ENCODE assay signal across 16 cellular contexts in the genomic region with DNA sequence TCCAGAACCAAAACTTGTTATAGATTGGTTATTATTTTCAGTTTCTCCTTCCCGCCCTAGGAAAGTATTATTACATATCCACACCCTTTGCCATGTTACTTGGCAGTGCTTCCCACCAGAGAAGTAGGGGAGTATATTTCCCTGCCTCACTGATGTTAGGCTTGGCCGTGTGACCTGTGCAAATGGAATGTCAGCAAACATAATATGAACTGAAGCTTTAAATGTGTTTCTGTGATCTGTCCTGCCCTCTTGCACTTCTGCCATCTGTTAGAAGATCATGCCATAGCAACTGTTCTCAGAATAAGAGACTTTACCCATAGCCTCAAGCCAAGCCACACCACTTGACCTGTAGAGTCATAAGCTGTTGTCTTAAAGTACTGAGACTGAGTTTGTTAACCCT. TPM values are rescaled to one million over a fixed set of nuclear protein-coding genes. Genes with fewer than 3 reads are reported as not detected.
A peak's percentile ranks its signal among the peaks of the same experiment; 100 is the strongest.
DNase-seq lines count a peak whose midpoint lies in the region; ATAC-seq and TF ChIP-seq lines count a peak whose summit lies in the region.
"Had no signal": no experiment of that assay in that cellular context is flagged by ENCODE, and none has a peak within 500 bp of the region (broad histone marks: within the 10 kb centered on the region; RNA-seq: fewer than 3 reads in every experiment).

No MANE protein-coding gene starts in this region.

- no peak for ATAC-seq in activated naive CD8-positive, alpha-beta T cell treated with anti-CD3 and anti-CD28 coated beads, Interleukin-2, amount 50 U/mL, for 24 hours
- ATAC-seq in stimulated activated naive B cell treated with anti-CD40 and anti-IgM and Interleukin-4, amounts not matched to agents 10 μg/mL and 1 μg/mL and 100 μg/mL, for 72 hours (replicated peaks), result no peak
- ATAC-seq: left ventricle myocardium superior had no signal

- peaks cover 6% of the 10 kb centered on the region for H3K36me3 Mint-ChIP-seq in activated naive CD8-positive, alpha-beta T cell treated with anti-CD3 and anti-CD28 coated beads, Interleukin-2, amount 50 U/mL, for 24 hours (ENCODE audit: low read depth)
- peaks cover 0 to 4% of the 10 kb centered on the region in 2 donors for H3K36me3 Mint-ChIP-seq in CD4-positive, alpha-beta memory T cell
- peaks cover 0 to 2% of the 10 kb centered on the region in 2 donors for H3K36me3 Mint-ChIP-seq in stimulated activated naive B cell treated with anti-CD40 and anti-IgM and Interleukin-4, amounts not matched to agents 10 μg/mL and 1 μg/mL and 100 μg/mL, for 72 hours

- no peaks in the 10 kb centered on the region for H3K27me3 ChIP-seq in osteoblast (ENCODE audit: insufficient read depth, low read length)
- H3K27me3 ChIP-seq in CD4-positive, alpha-beta memory T cell (ENCODE audit: insufficient read depth, low read length), result no peaks in the 10 kb centered on the region
- H3K27me3 ChIP-seq: SJCRH30 had no signal

- TF ChIP-seq CTCF in osteoblast (IDR thresholded peaks at IDR 0.05; ENCODE audit: extremely low read depth, low read depth, low read length), result no peak

- H3K27me3 Mint-ChIP-seq in activated naive CD8-positive, alpha-beta T cell treated with anti-CD3 and anti-CD28 coated beads, Interleukin-2, amount 50 U/mL, for 24 hours, result no peaks in the 10 kb centered on the region
- no peaks in the 10 kb centered on the region for H3K27me3 Mint-ChIP-seq in CD4-positive, alpha-beta memory T cell
- H3K27me3 Mint-ChIP-seq in stimulated activated naive B cell treated with anti-CD40 and anti-IgM and Interleukin-4, amounts not matched to agents 10 μg/mL and 1 μg/mL and 100 μg/mL, for 72 hours, result no peaks in the 10 kb centered on the region
- H3K27me3 Mint-ChIP-seq: activated naive CD4-positive, alpha-beta T cell treated with anti-CD3 and anti-CD28 coated beads, Interleukin-2, amount 50 U/mL, for 24 hours had no signal

- DNase-seq in ELR (ENCODE audit: low read depth) (peak; percentile 73), NCI-H226 (peak; percentile 79), epithelial cell of prostate (ENCODE audit: low read depth, low spot score) (peak; percentile 26), osteoblast (ENCODE audit: insufficient read length, low spot score, missing footprints) (peak; percentile 29), NCI-H2029 (lab: John Stamatoyannopoulos, UW) (no peak)
- no peak for DNase-seq in activated naive CD8-positive, alpha-beta T cell treated with anti-CD3 and anti-CD28 coated beads, Interleukin-2, amount 50 U/mL, for 24 hours
- no peak for DNase-seq in CD4-positive, alpha-beta memory T cell
- DNase-seq in stimulated activated naive B cell treated with anti-CD40 and anti-IgM and Interleukin-4, amounts not matched to agents 10 μg/mL and 1 μg/mL and 100 μg/mL, for 72 hours, result no peak
- DNase-seq: Caco-2, dermis blood vessel endothelial cell, left ventricle myocardium superior, NCI-H526 treated with DMSO at 0.1 percent for 48 hours, nephron progenitor cell, SJCRH30 had no signal

- no peak overlapping the region for H2AFZ ChIP-seq in osteoblast (ENCODE audit: low read length)

- H3K9me3 ChIP-seq in osteoblast (ENCODE audit: low read depth, low read length), result no peaks in the 10 kb centered on the region
- H3K9me3 ChIP-seq in CD4-positive, alpha-beta memory T cell (ENCODE audit: control insufficient read depth in 1 of 2, low read length in 2 of 2), result no peaks in the 10 kb centered on the region
- H3K9me3 ChIP-seq: Caco-2, SJCRH30 had no signal

- CTCF ChIA-PET in CD4-positive, alpha-beta memory T cell (lab: Charles Lee; ENCODE audit: partially characterized antibody), result interaction anchor here (1.8 kb wide), 1 partner anchor 453 kb away, joined by 5 read pairs; no protein-coding TSS in a partner anchor

- peaks cover 27% of the 10 kb centered on the region for H3K4me1 ChIP-seq in osteoblast (ENCODE audit: insufficient read depth, low read length)
- H3K4me1 ChIP-seq in CD4-positive, alpha-beta memory T cell (ENCODE audit: insufficient read depth, low read length), result no peaks in the 10 kb centered on the region
- H3K4me1 ChIP-seq: Caco-2, SJCRH30 had no signal

- peak overlapping the region; percentile 14 for H3K4me2 ChIP-seq in osteoblast (ENCODE audit: insufficient read depth, low read length)

- H3K9me3 Mint-ChIP-seq in activated naive CD8-positive, alpha-beta T cell treated with anti-CD3 and anti-CD28 coated beads, Interleukin-2, amount 50 U/mL, for 24 hours, result no peaks in the 10 kb centered on the region
- peaks cover 0 to 2% (median 0%) of the 10 kb centered on the region in 8 donors for H3K9me3 Mint-ChIP-seq in CD4-positive, alpha-beta memory T cell
- H3K9me3 Mint-ChIP-seq in stimulated activated naive B cell treated with anti-CD40 and anti-IgM and Interleukin-4, amounts not matched to agents 10 μg/mL and 1 μg/mL and 100 μg/mL, for 72 hours, result no peaks in the 10 kb centered on the region
- H3K9me3 Mint-ChIP-seq: activated naive CD4-positive, alpha-beta T cell treated with anti-CD3 and anti-CD28 coated beads, Interleukin-2, amount 50 U/mL, for 24 hours; nephron progenitor cell had no signal

- H3K4me3 Mint-ChIP-seq in activated naive CD8-positive, alpha-beta T cell treated with anti-CD3 and anti-CD28 coated beads, Interleukin-2, amount 50 U/mL, for 24 hours, result no peak overlapping the region
- H3K4me3 Mint-ChIP-seq in CD4-positive, alpha-beta memory T cell, result no peak overlapping the region
- H3K4me3 Mint-ChIP-seq in stimulated activated naive B cell treated with anti-CD40 and anti-IgM and Interleukin-4, amounts not matched to agents 10 μg/mL and 1 μg/mL and 100 μg/mL, for 72 hours, result no peak overlapping the region
- H3K4me3 Mint-ChIP-seq: activated naive CD4-positive, alpha-beta T cell treated with anti-CD3 and anti-CD28 coated beads, Interleukin-2, amount 50 U/mL, for 24 hours; nephron progenitor cell had no signal

- H3K4me3 ChIP-seq in osteoblast (ENCODE audit: insufficient read depth, low read length), result no peak overlapping the region
- H3K4me3 ChIP-seq in CD4-positive, alpha-beta memory T cell (ENCODE audit: low read length in 2 of 2), result no peak overlapping the region
- H3K4me3 ChIP-seq: SJCRH30 had no signal

- H3K4me1 Mint-ChIP-seq in activated naive CD8-positive, alpha-beta T cell treated with anti-CD3 and anti-CD28 coated beads, Interleukin-2, amount 50 U/mL, for 24 hours, result no peaks in the 10 kb centered on the region
- no peaks in the 10 kb centered on the region for H3K4me1 Mint-ChIP-seq in CD4-positive, alpha-beta memory T cell
- no peaks in the 10 kb centered on the region for H3K4me1 Mint-ChIP-seq in stimulated activated naive B cell treated with anti-CD40 and anti-IgM and Interleukin-4, amounts not matched to agents 10 μg/mL and 1 μg/mL and 100 μg/mL, for 72 hours
- H3K4me1 Mint-ChIP-seq: activated naive CD4-positive, alpha-beta T cell treated with anti-CD3 and anti-CD28 coated beads, Interleukin-2, amount 50 U/mL, for 24 hours; nephron progenitor cell had no signal

- no peak overlapping the region for H3K27ac Mint-ChIP-seq in activated naive CD8-positive, alpha-beta T cell treated with anti-CD3 and anti-CD28 coated beads, Interleukin-2, amount 50 U/mL, for 24 hours
- no peak overlapping the region for H3K27ac Mint-ChIP-seq in CD4-positive, alpha-beta memory T cell
- H3K27ac Mint-ChIP-seq in stimulated activated naive B cell treated with anti-CD40 and anti-IgM and Interleukin-4, amounts not matched to agents 10 μg/mL and 1 μg/mL and 100 μg/mL, for 72 hours, result no peak overlapping the region
- H3K27ac Mint-ChIP-seq: activated naive CD4-positive, alpha-beta T cell treated with anti-CD3 and anti-CD28 coated beads, Interleukin-2, amount 50 U/mL, for 24 hours; nephron progenitor cell had no signal

- peak overlapping the region; percentile 25 for H3K27ac ChIP-seq in epithelial cell of prostate
- peak overlapping the region; percentile 22 for H3K27ac ChIP-seq in osteoblast (ENCODE audit: low read depth, low read length)
- no peak overlapping the region for H3K27ac ChIP-seq in CD4-positive, alpha-beta memory T cell (ENCODE audit: low read depth, low read length)
- H3K27ac ChIP-seq: SJCRH30 had no signal

- H4K20me1 ChIP-seq in osteoblast (ENCODE audit: insufficient read depth, low read length), result no peaks in the 10 kb centered on the region

- POLR2A ChIA-PET in CD4-positive, alpha-beta memory T cell (lab: Charles Lee; ENCODE audit: partially characterized antibody), result no interaction called here

- no peaks in the 10 kb centered on the region for H3K36me3 ChIP-seq in osteoblast (ENCODE audit: insufficient read depth, low read length)
- H3K36me3 ChIP-seq in CD4-positive, alpha-beta memory T cell (ENCODE audit: insufficient read depth, low read length), result no peaks in the 10 kb centered on the region

- intact Hi-C loops in CD4-positive, alpha-beta memory T cell (cut with micrococcal nuclease), result no loop called here

- H3K79me2 ChIP-seq in osteoblast (ENCODE audit: insufficient read depth, low read length), result no peaks in the 10 kb centered on the region

RNA-seq across cellular contexts. Expression of a gene that starts 36.7 kb away (rescaled TPM):
- not detected in 2 replicates for total RNA-seq in osteoblast
- not detected for total RNA-seq in CD4-positive, alpha-beta memory T cell
- not detected for polyA plus RNA-seq in CD4-positive, alpha-beta memory T cell
- total RNA-seq: Caco-2, dermis blood vessel endothelial cell, left ventricle myocardium superior, skeletal muscle tissue had no signal

Comparison
In these comparisons a context has a peak if more than half of its experiments do, and no peak if none do; other contexts are left out.
1. DNase-seq: peak in ELR (single experiment), NCI-H226 (single experiment), epithelial cell of prostate (single experiment) and osteoblast (single experiment); none in activated naive CD8-positive, alpha-beta T cell treated with anti-CD3 and anti-CD28 coated beads, Interleukin-2, amount 50 U/mL, for 24 hours (single experiment), NCI-H2029 (single experiment), CD4-positive, alpha-beta memory T cell (0 of 5) and stimulated activated naive B cell treated with anti-CD40 and anti-IgM and Interleukin-4, amounts not matched to agents 10 μg/mL and 1 μg/mL and 100 μg/mL, for 72 hours (single experiment).